ENCODE assay signal across 10 cellular contexts in the genomic region with DNA sequence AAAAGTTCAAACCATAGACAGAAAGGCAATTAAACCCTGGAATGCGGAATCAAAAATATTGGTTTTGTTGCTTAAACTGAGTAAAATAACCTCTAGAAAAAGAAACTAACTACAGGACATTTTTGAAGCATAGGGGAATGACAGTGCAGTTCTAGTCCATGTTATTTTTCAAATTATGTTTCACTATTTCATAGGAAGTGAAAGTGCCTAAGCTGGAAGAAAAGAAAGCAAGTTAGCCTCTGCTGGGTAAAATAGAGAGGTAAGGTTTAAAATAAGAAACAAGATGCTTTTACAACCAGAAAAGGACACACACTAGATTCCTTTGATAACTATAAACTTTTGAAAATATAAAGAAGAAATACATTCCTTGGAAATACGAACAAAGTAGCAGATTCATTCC. TPM values are rescaled to one million over a fixed set of nuclear protein-coding genes. Genes with fewer than 3 reads are reported as not detected.
DNase-seq lines count a peak whose midpoint lies in the region; ATAC-seq and TF ChIP-seq lines count a peak whose summit lies in the region.
"Had no signal": no experiment of that assay in that cellular context is flagged by ENCODE, and none has a peak within 500 bp of the region (broad histone marks: within the 10 kb centered on the region; RNA-seq: fewer than 3 reads in every experiment).

No MANE protein-coding gene starts in this region.

- peaks cover 13% of the 10 kb centered on the region for H3K4me1 Mint-ChIP-seq in activated T-helper 17 cell treated with anti-CD3 and anti-CD28 coated beads, Interleukin-2, amount 50 U/mL, for 72 hours

- DNase-seq in left ventricle myocardium inferior (no peak), cardiac septum (ENCODE audit: low spot score) (no peak), KG1 (lab: John Stamatoyannopoulos, UW) (peak; percentile 27), Kasumi-1 (lab: John Stamatoyannopoulos, UW) (no peak), glomerular visceral epithelial cell (ENCODE audit: extremely low spot score) (no peak), HUDEP-2 (lab: John Stamatoyannopoulos, UW; ENCODE audit: unreplicated experiment in 76 of 76) (no peak)
- DNase-seq: heart right ventricle, NCI-H1930 had no signal

- H3K36me3 ChIP-seq in left ventricle myocardium inferior = no peaks in the 10 kb centered on the region
- H3K36me3 ChIP-seq: heart right ventricle had no signal

- no peak overlapping the region for H3K27ac Mint-ChIP-seq in activated T-helper 17 cell treated with anti-CD3 and anti-CD28 coated beads, Interleukin-2, amount 50 U/mL, for 72 hours

- H3K27me3 Mint-ChIP-seq in activated T-helper 17 cell treated with anti-CD3 and anti-CD28 coated beads, Interleukin-2, amount 50 U/mL, for 72 hours = no peaks in the 10 kb centered on the region

- H3K27me3 ChIP-seq in left ventricle myocardium inferior (ENCODE audit: low read depth) = no peaks in the 10 kb centered on the region
- H3K27me3 ChIP-seq: heart right ventricle had no signal

- H3K4me1 ChIP-seq in left ventricle myocardium inferior = no peaks in the 10 kb centered on the region

- H3K4me3 Mint-ChIP-seq in activated T-helper 17 cell treated with anti-CD3 and anti-CD28 coated beads, Interleukin-2, amount 50 U/mL, for 72 hours = peak overlapping the region; percentile 73

- H3K9me3 ChIP-seq in left ventricle myocardium inferior (replicated peaks) = no peaks in the 10 kb centered on the region
- H3K9me3 ChIP-seq: heart right ventricle had no signal

- no peaks in the 10 kb centered on the region for H3K9me3 Mint-ChIP-seq in activated T-helper 17 cell treated with anti-CD3 and anti-CD28 coated beads, Interleukin-2, amount 50 U/mL, for 72 hours

- no peak for TF ChIP-seq CTCF in left ventricle myocardium inferior (IDR thresholded peaks at IDR 0.05; ENCODE audit: borderline replicate concordance)

- H3K36me3 Mint-ChIP-seq in activated T-helper 17 cell treated with anti-CD3 and anti-CD28 coated beads, Interleukin-2, amount 50 U/mL, for 72 hours (ENCODE audit: low read depth) = no peaks in the 10 kb centered on the region

- no peak for ATAC-seq in activated T-helper 17 cell treated with anti-CD3 and anti-CD28 coated beads, Interleukin-2, amount 50 U/mL, for 72 hours (replicated peaks)
- no peak for ATAC-seq in HG02623 (IDR thresholded peaks at IDR 0.05; ENCODE audit: unreplicated experiment)
- ATAC-seq: heart right ventricle had no signal

- no peak overlapping the region for H3K4me3 ChIP-seq in left ventricle myocardium inferior

- peak overlapping the region; percentile 13 for H3K27ac ChIP-seq in left ventricle myocardium inferior (replicated peaks)

- intact Hi-C loops in left ventricle myocardium inferior (cut with micrococcal nuclease) (no loop called here), cardiac septum (cut with DNase I) (no loop called here)

RNA-seq across cellular contexts. Expression of a gene that starts 1.1 kb away (rescaled TPM):
- total RNA-seq in left ventricle myocardium inferior (not detected), cardiac septum (not detected)
- total RNA-seq in activated T-helper 17 cell treated with anti-CD3 and anti-CD28 coated beads, Interleukin-2, amount 50 U/mL, for 72 hours = 1 to 10 TPM; 6.1 to 7.7 TPM

RNA-seq across cellular contexts. Expression of a gene that starts 28.9 kb away (rescaled TPM):
- 0.25 TPM for total RNA-seq in left ventricle myocardium inferior
- total RNA-seq in cardiac septum = 0.24 TPM
- total RNA-seq in activated T-helper 17 cell treated with anti-CD3 and anti-CD28 coated beads, Interleukin-2, amount 50 U/mL, for 72 hours = 100 to 1,000 TPM in 1 of 2 donors, 10 to 100 TPM in 1; 51.8 to 150 TPM

Comparison
In these comparisons a context has a peak if more than half of its experiments do, and no peak if none do; other contexts are left out.
1. RNA of a gene that starts 28.9 kb away (total RNA-seq): 51.8 to 150 TPM in activated T-helper 17 cell treated with anti-CD3 and anti-CD28 coated beads, Interleukin-2, amount 50 U/mL, for 72 hours; 0.25 TPM in left ventricle myocardium inferior (single experiment) and 0.24 TPM in cardiac septum (single experiment); every median in the first group is over 10 times any median in the second.